Comparison of ENCODE assay signal across 9 cellular contexts in genomic region chr2:81324046-81324445, GRCh38.
A peak's percentile ranks its signal among the peaks of the same experiment; 100 is the strongest.
DNase-seq lines count a peak whose midpoint lies in the region; TF ChIP-seq lines count a peak whose summit lies in the region.
"Had no signal": no experiment of that assay in that cellular context is flagged by ENCODE, and none has a peak within 500 bp of the region (broad histone marks: within the 10 kb centered on the region; RNA-seq: fewer than 3 reads in every experiment).

No MANE protein-coding gene starts in this region.

- TF ChIP-seq CTCF in Peyer's patch (IDR thresholded peaks at IDR 0.05) (peak in 4 of 6 experiments; percentile 3 to 56 (median 30)), GM10248 (IDR thresholded peaks at IDR 0.05; ENCODE audit: control extremely low read depth, extremely low read depth, low read depth, missing control alignments) (no peak)

- H3K27me3 ChIP-seq in Peyer's patch: no peaks in the 10 kb centered on the region
- H3K27me3 ChIP-seq: neutrophil had no signal

- H3K27ac ChIP-seq in Peyer's patch: no peak overlapping the region
- H3K27ac ChIP-seq: neutrophil had no signal

- no peak overlapping the region for H3K4me3 ChIP-seq in Peyer's patch

- no peak for TF ChIP-seq POLR2A in Peyer's patch (IDR thresholded peaks at IDR 0.05)

- CTCF ChIA-PET in GM10248 (lab: Yijun Ruan, JAX): interaction anchor here (1.6 kb wide), 1 partner anchor 14 kb away, joined by 3 read pairs; no protein-coding TSS in a partner anchor

- no peaks in the 10 kb centered on the region for H3K9me3 ChIP-seq in Peyer's patch
- H3K9me3 ChIP-seq: neutrophil had no signal

- POLR2A ChIA-PET in GM10248 (lab: Yijun Ruan, JAX): no interaction called here

- no peaks in the 10 kb centered on the region for H3K36me3 ChIP-seq in Peyer's patch
- H3K36me3 ChIP-seq: neutrophil had no signal

- H3K4me1 ChIP-seq in Peyer's patch: no peaks in the 10 kb centered on the region

- in situ Hi-C loops in KBM-7 (cut with MboI; ENCODE audit: low pct_unique_long_range_greater_than_20kb, low sequenced_read_pairs): no loop called here

- peak; percentile 81 for DNase-seq in DMS53 (lab: John Stamatoyannopoulos, UW)
- peak; percentile 0 for DNase-seq in KBM-7
- peak in 1 of 3 donors; percentile 16 for DNase-seq in Peyer's patch
- DNase-seq in iPS-NIHi7 (ENCODE audit: extremely low spot score): peak; percentile 32
- no peak for DNase-seq in GM10248 (ENCODE audit: extremely low spot score)
- no peak for DNase-seq in activated naive CD4-positive, alpha-beta T cell treated with Interleukin-2 at 50 U/mL for 16 hours
- DNase-seq in activated CD8-positive, alpha-beta memory T cell treated with anti-CD3 and anti-CD28 coated beads for 24 hours: no peak
- DNase-seq in midbrain (lab: John Stamatoyannopoulos, UW): no peak

Comparison
In these comparisons a context has a peak if more than half of its experiments do, and no peak if none do; other contexts are left out.
1. DNase-seq: peak in DMS53 (single experiment), KBM-7 (single experiment) and iPS-NIHi7 (single experiment); none in GM10248 (single experiment), activated naive CD4-positive, alpha-beta T cell treated with Interleukin-2 at 50 U/mL for 16 hours (single experiment), activated CD8-positive, alpha-beta memory T cell treated with anti-CD3 and anti-CD28 coated beads for 24 hours (single experiment) and midbrain (single experiment).